8 cellular contexts compared by ENCODE assay signal in the genomic region with DNA sequence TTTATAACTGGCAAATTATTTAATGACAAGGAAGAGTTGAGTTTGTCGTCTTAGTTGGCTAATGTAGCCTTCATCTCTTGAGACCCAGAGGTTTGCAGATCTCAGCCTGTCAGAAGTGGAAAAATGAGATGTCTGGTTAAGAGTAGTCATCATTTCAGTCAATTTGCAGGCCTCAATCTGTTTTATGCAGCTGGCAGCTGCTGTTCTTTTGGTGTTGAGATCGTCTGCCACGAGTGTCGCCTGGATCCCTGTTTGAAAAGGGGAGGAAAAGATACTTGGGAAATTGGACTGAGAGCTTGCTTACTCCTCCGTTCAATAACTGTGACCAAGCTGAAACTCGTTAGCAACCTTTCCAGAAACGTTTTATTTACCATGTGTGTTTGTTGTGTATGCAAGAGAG. TPM values are rescaled to one million over a fixed set of nuclear protein-coding genes. Genes with fewer than 3 reads are reported as not detected.
DNase-seq lines count a peak whose midpoint lies in the region; FAIRE-seq and TF ChIP-seq lines count a peak whose summit lies in the region.

No MANE protein-coding gene starts in this region.

- no peaks in the 10 kb centered on the region for H3K9me3 Mint-ChIP-seq in T-helper 2 cell treated with Interferon-gamma antibody and Interleukin-4, amounts not matched to agents 5 μg/mL and 100 μg/mL, for 36 hours
- H3K9me3 Mint-ChIP-seq in activated T-helper 1 cell treated with anti-CD3 and anti-CD28 coated beads, Interleukin-12 subunit alpha, Interleukin-12 subunit beta, Interleukin-2, Interleukin-4 antibody, amounts not matched to agents 30 ng/mL and 10 ng/mL and 1 ng/mL, durations not matched to agents 14 hours and 24 hours and 36 hours = no peaks in the 10 kb centered on the region

- intact Hi-C loops in activated T-helper 1 cell treated with anti-CD3 and anti-CD28 coated beads, Interleukin-12 subunit alpha, Interleukin-12 subunit beta, Interleukin-2, Interleukin-4 antibody, amounts not matched to agents 30 ng/mL and 10 ng/mL and 1 ng/mL, durations not matched to agents 14 hours and 24 hours and 36 hours (cut with micrococcal nuclease) = loop anchor here (2.0 kb wide), 1 partner anchor 105 kb away; no protein-coding TSS in a partner anchor

- no peak for DNase-seq in T-helper 2 cell treated with Interferon-gamma antibody and Interleukin-4, amounts not matched to agents 5 μg/mL and 100 μg/mL, for 36 hours (ENCODE audit: low spot score)
- DNase-seq in T-helper 2 cell = no peak
- DNase-seq in activated T-helper 1 cell treated with anti-CD3 and anti-CD28 coated beads, Interleukin-12 subunit alpha, Interleukin-12 subunit beta, Interleukin-2, Interleukin-4 antibody, amounts not matched to agents 30 ng/mL and 10 ng/mL and 1 ng/mL, durations not matched to agents 14 hours and 24 hours and 36 hours (ENCODE audit: low spot score) = no peak
- peak; percentile 45 for DNase-seq in iris pigment epithelial cell (ENCODE audit: low read depth)
- no peak for DNase-seq in urothelium cell line (ENCODE audit: low spot score)
- DNase-seq in NK-92 (lab: John Stamatoyannopoulos, UW; ENCODE audit: unreplicated experiment) = no peak
- DNase-seq in GM12892 (ENCODE audit: insufficient read length) = no peak

- H3K27me3 Mint-ChIP-seq in T-helper 2 cell treated with Interferon-gamma antibody and Interleukin-4, amounts not matched to agents 5 μg/mL and 100 μg/mL, for 36 hours (ENCODE audit: low read depth) = peaks cover 71% of the 10 kb centered on the region
- H3K27me3 Mint-ChIP-seq in activated T-helper 1 cell treated with anti-CD3 and anti-CD28 coated beads, Interleukin-12 subunit alpha, Interleukin-12 subunit beta, Interleukin-2, Interleukin-4 antibody, amounts not matched to agents 30 ng/mL and 10 ng/mL and 1 ng/mL, durations not matched to agents 14 hours and 24 hours and 36 hours (ENCODE audit: insufficient read depth) = peaks cover 63% of the 10 kb centered on the region

- H3K4me3 Mint-ChIP-seq in T-helper 2 cell treated with Interferon-gamma antibody and Interleukin-4, amounts not matched to agents 5 μg/mL and 100 μg/mL, for 36 hours = peak overlapping the region; percentile 91
- peak overlapping the region; percentile 85 for H3K4me3 Mint-ChIP-seq in activated T-helper 1 cell treated with anti-CD3 and anti-CD28 coated beads, Interleukin-12 subunit alpha, Interleukin-12 subunit beta, Interleukin-2, Interleukin-4 antibody, amounts not matched to agents 30 ng/mL and 10 ng/mL and 1 ng/mL, durations not matched to agents 14 hours and 24 hours and 36 hours

- no peaks in the 10 kb centered on the region for H3K9me3 ChIP-seq in subcutaneous abdominal adipose tissue (ENCODE audit: control insufficient read depth in 5 of 5, low read length in 5 of 5)

- H3K27ac ChIP-seq in subcutaneous abdominal adipose tissue (ENCODE audit: low read depth, low read length) = peak overlapping the region; percentile 96

- TF ChIP-seq POLR2A in GM12892 (IDR thresholded peaks at IDR 0.05; ENCODE audit: low read depth, low read length) = no peak

- H3K27me3 ChIP-seq in subcutaneous abdominal adipose tissue (ENCODE audit: control insufficient read depth in 5 of 5, insufficient read depth in 4 of 5, low read length in 5 of 5) = no peaks in the 10 kb centered on the region

- no peak for FAIRE-seq in urothelium cell line (lab: Jason Lieb, UNC)
- FAIRE-seq in GM12892 (lab: Jason Lieb, UNC) = no peak

- H3K36me3 ChIP-seq in subcutaneous abdominal adipose tissue (ENCODE audit: control insufficient read depth in 5 of 5, insufficient read depth in 5 of 5, low read length in 5 of 5) = no peaks in the 10 kb centered on the region

- peak overlapping the region; percentile 83 to 98 (median 95) for H3K9ac ChIP-seq in subcutaneous abdominal adipose tissue (ENCODE audit: low read length in 5 of 5)

- H3K4me1 ChIP-seq in subcutaneous abdominal adipose tissue (ENCODE audit: control insufficient read depth in 5 of 5, insufficient read depth in 5 of 5, low read length in 5 of 5) = peaks cover 0 to 74% (median 65%) of the 10 kb centered on the region in 5 donors

- H3K4me1 Mint-ChIP-seq in T-helper 2 cell treated with Interferon-gamma antibody and Interleukin-4, amounts not matched to agents 5 μg/mL and 100 μg/mL, for 36 hours (ENCODE audit: low read depth) = peaks cover 15% of the 10 kb centered on the region
- peaks cover 27% of the 10 kb centered on the region for H3K4me1 Mint-ChIP-seq in activated T-helper 1 cell treated with anti-CD3 and anti-CD28 coated beads, Interleukin-12 subunit alpha, Interleukin-12 subunit beta, Interleukin-2, Interleukin-4 antibody, amounts not matched to agents 30 ng/mL and 10 ng/mL and 1 ng/mL, durations not matched to agents 14 hours and 24 hours and 36 hours (ENCODE audit: low read depth)

- no peak overlapping the region for H3K27ac Mint-ChIP-seq in T-helper 2 cell treated with Interferon-gamma antibody and Interleukin-4, amounts not matched to agents 5 μg/mL and 100 μg/mL, for 36 hours
- no peak overlapping the region for H3K27ac Mint-ChIP-seq in activated T-helper 1 cell treated with anti-CD3 and anti-CD28 coated beads, Interleukin-12 subunit alpha, Interleukin-12 subunit beta, Interleukin-2, Interleukin-4 antibody, amounts not matched to agents 30 ng/mL and 10 ng/mL and 1 ng/mL, durations not matched to agents 14 hours and 24 hours and 36 hours

- H3K36me3 Mint-ChIP-seq in T-helper 2 cell treated with Interferon-gamma antibody and Interleukin-4, amounts not matched to agents 5 μg/mL and 100 μg/mL, for 36 hours (ENCODE audit: low read depth) = no peaks in the 10 kb centered on the region
- H3K36me3 Mint-ChIP-seq in activated T-helper 1 cell treated with anti-CD3 and anti-CD28 coated beads, Interleukin-12 subunit alpha, Interleukin-12 subunit beta, Interleukin-2, Interleukin-4 antibody, amounts not matched to agents 30 ng/mL and 10 ng/mL and 1 ng/mL, durations not matched to agents 14 hours and 24 hours and 36 hours (ENCODE audit: low read depth) = no peaks in the 10 kb centered on the region

- peak overlapping the region; percentile 88 to 99 (median 94) for H3K4me3 ChIP-seq in subcutaneous abdominal adipose tissue (ENCODE audit: low read depth in 1 of 5, low read length in 5 of 5)

RNA-seq across cellular contexts. Expression of a gene that starts 2.3 kb away (rescaled TPM):
- 0.61 and 0.75 TPM in 2 replicates for total RNA-seq in activated T-helper 1 cell treated with anti-CD3 and anti-CD28 coated beads, Interleukin-12 subunit alpha, Interleukin-12 subunit beta, Interleukin-2, Interleukin-4 antibody, amounts not matched to agents 30 ng/mL and 10 ng/mL and 1 ng/mL, durations not matched to agents 14 hours and 24 hours and 36 hours
- polyA plus RNA-seq in GM12892 (2012; ENCODE audit: missing spikeins) = not detected
